27 cellular contexts compared by ENCODE assay signal in genomic region chr2:172614932-172615331, GRCh38.
"Had no signal": no experiment of that assay in that cellular context is flagged by ENCODE, and none has a peak within 500 bp of the region (broad histone marks: within the 10 kb centered on the region; RNA-seq: fewer than 3 reads in every experiment).

No MANE protein-coding gene starts in this region.

- H3K36me3 ChIP-seq: colonic mucosa, pancreas, prostate gland, tibial artery, upper lobe of right lung had no signal

- DNase-seq: activated CD4-positive, alpha-beta T cell treated with anti-CD3 and anti-CD28 coated beads for 4 hours; activated CD4-positive, alpha-beta T cell treated with anti-CD3 and anti-CD28 coated beads, Interleukin-2, amount 50 U/mL, for 4 hours; activated CD8-positive, alpha-beta memory T cell treated with anti-CD3 and anti-CD28 coated beads for 24 hours; activated effector memory CD4-positive, alpha-beta T cell treated with Interleukin-2 at 50 U/mL for 16 hours; activated naive CD4-positive, alpha-beta T cell treated with Interleukin-2 at 50 U/mL for 16 hours; anterior cingulate cortex; central memory CD4-positive, alpha-beta T cell; colonic mucosa; effector CD8-positive, alpha-beta T cell; esophagus squamous epithelium; foreskin melanocyte; left cardiac atrium; mammary epithelial cell; naive B cell; pancreas; retina; stimulated activated CD4-positive, alpha-beta T cell treated with anti-CD3 and anti-CD28 coated beads, Interleukin-15, amount 100 ng/mL, for 24 hours; stimulated activated CD4-positive, alpha-beta T cell treated with anti-CD3 and anti-CD28 coated beads, Interleukin-2, amount 100 ng/mL, for 24 hours; stimulated activated naive CD4-positive, alpha-beta T cell; T-helper 9 cell; tibial artery; upper lobe of right lung had no signal

- ATAC-seq: pancreas had no signal

- H3K4me1 ChIP-seq: colonic mucosa, esophagus squamous epithelium, pancreas, prostate gland, suprapubic skin, upper lobe of right lung had no signal

- H3K4me2 ChIP-seq: smooth muscle cell had no signal

- H3K9me3 ChIP-seq: colonic mucosa, esophagus squamous epithelium, pancreas, prostate gland, suprapubic skin, tibial artery, upper lobe of right lung had no signal

- H3K27me3 ChIP-seq: colonic mucosa, esophagus squamous epithelium, pancreas, suprapubic skin, tibial artery, upper lobe of right lung had no signal

- H3K27ac ChIP-seq: colonic mucosa, epithelial cell of prostate, esophagus squamous epithelium, pancreas, prostate gland, suprapubic skin, tibial artery, upper lobe of right lung, VCaP had no signal

- H3K4me3 ChIP-seq: colonic mucosa, esophagus squamous epithelium, pancreas, prostate gland, smooth muscle cell, suprapubic skin, tibial artery, upper lobe of right lung had no signal
